Comparison of ENCODE assay signal across 8 cellular contexts in the genomic region with DNA sequence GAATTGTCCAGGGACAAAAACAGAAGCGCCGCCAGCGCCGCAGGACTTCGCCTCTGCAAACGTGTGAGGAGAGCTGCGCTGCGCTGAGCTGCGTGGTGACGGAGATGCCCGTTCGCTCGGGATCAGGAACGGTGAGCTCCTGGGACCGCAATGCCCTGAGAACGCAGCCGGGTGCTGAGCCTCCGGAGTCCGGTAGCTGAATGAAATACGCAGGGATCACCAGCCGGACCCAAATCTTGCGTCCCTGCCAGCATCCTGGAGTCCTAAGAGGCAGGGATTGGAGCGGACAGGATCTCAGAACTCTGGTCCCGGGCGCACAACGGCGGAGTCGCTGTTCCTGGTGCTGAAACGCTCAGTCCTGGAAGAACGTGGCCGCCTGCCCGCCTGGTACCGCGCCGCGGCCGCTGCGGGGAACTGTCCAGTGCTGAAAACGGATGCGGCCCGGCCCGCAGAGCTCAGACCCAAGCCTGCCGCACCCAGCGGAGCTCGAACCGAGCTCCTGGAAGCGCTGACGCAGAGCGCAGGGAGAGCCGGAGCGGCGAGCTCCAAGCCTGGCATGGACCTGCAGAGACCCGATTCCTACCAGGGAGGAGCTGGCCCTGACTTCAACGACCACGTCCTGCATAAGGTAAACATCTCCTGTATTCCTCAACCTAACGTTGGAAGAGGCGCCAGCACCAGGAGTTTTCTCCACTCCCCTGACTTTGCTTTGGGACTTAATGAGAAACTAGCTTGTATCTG. TPM values are rescaled to one million over a fixed set of nuclear protein-coding genes. Genes with fewer than 3 reads are reported as not detected.
DNase-seq lines count a peak whose midpoint lies in the region; ATAC-seq, FAIRE-seq and TF ChIP-seq lines count a peak whose summit lies in the region.
"Had no signal": no experiment of that assay in that cellular context is flagged by ENCODE, and none has a peak within 500 bp of the region (broad histone marks: within the 10 kb centered on the region; RNA-seq: fewer than 3 reads in every experiment).

No MANE protein-coding gene starts in this region.

- H3K36me3 ChIP-seq in kidney epithelial cell (ENCODE audit: control insufficient read depth, insufficient read depth, low read length): no peaks in the 10 kb centered on the region

- DNase-seq in HTR-8/SVneo (ENCODE audit: insufficient read length, low spot score) (peak; percentile 62), kidney epithelial cell (ENCODE audit: low read depth) (peak; percentile 1)
- peak; percentile 53 for DNase-seq in activated CD4-positive, alpha-beta T cell treated with anti-CD3 and anti-CD28 coated beads for 1 hour
- peak; percentile 42 to 46 for DNase-seq in central memory CD8-positive, alpha-beta T cell (ENCODE audit: low spot score in 2 of 2)
- DNase-seq in stimulated activated CD4-positive, alpha-beta T cell treated with anti-CD3 and anti-CD28 coated beads, Interleukin-2, amount 100 ng/mL, for 24 hours: peak; percentile 74 to 82

- peak; percentile 68 for ATAC-seq in central memory CD8-positive, alpha-beta T cell (replicated peaks; ENCODE audit: extremely low read depth, poor library complexity, severe bottlenecking)
- ATAC-seq in GM19324 (IDR thresholded peaks at IDR 0.05; ENCODE audit: low FRiP score, unreplicated experiment): no peak
- no peak for ATAC-seq in HG02885 (IDR thresholded peaks at IDR 0.05; ENCODE audit: poor library complexity, unreplicated experiment)

- H3K27me3 ChIP-seq in kidney epithelial cell (ENCODE audit: control insufficient read depth, insufficient read depth, low read length): peaks cover 6% of the 10 kb centered on the region

- TF ChIP-seq CTCF in kidney epithelial cell (IDR thresholded peaks at IDR 0.05; ENCODE audit: insufficient read depth, low read length, poor library complexity, severe bottlenecking): no peak

- peaks cover 4% of the 10 kb centered on the region for H3K36me3 Mint-ChIP-seq in central memory CD8-positive, alpha-beta T cell (ENCODE audit: insufficient read depth)

- H3K27ac Mint-ChIP-seq in central memory CD8-positive, alpha-beta T cell (ENCODE audit: low read depth): no peak overlapping the region

- H3K9me3 Mint-ChIP-seq in central memory CD8-positive, alpha-beta T cell: peaks cover 4% of the 10 kb centered on the region

- H3K4me3 Mint-ChIP-seq in central memory CD8-positive, alpha-beta T cell: no peak overlapping the region

- H3K27me3 Mint-ChIP-seq in central memory CD8-positive, alpha-beta T cell: peaks cover 82% of the 10 kb centered on the region

- peaks cover 10% of the 10 kb centered on the region for H3K4me1 Mint-ChIP-seq in central memory CD8-positive, alpha-beta T cell

- no peak overlapping the region for H3K4me3 ChIP-seq in kidney epithelial cell (ENCODE audit: low read depth, low read length)

- no peak for FAIRE-seq in HTR-8/SVneo (lab: Jason Lieb, UNC)
- FAIRE-seq: TTC549 had no signal

RNA-seq across cellular contexts. Expression of a gene that starts 41.5 kb away (rescaled TPM):
- total RNA-seq in kidney epithelial cell: not detected in 2 replicates

RNA-seq across cellular contexts. Expression of a gene that starts 47.7 kb away (rescaled TPM):
- not detected in 2 replicates for total RNA-seq in kidney epithelial cell

Comparison
In these comparisons a context has a peak if more than half of its experiments do, and no peak if none do; other contexts are left out.
1. DNase-seq: peak in every context shown above with its lines; median percentile 78 in stimulated activated CD4-positive, alpha-beta T cell treated with anti-CD3 and anti-CD28 coated beads, Interleukin-2, amount 100 ng/mL, for 24 hours; 62 in HTR-8/SVneo; 53 in activated CD4-positive, alpha-beta T cell treated with anti-CD3 and anti-CD28 coated beads for 1 hour; 44 in central memory CD8-positive, alpha-beta T cell; 1 in kidney epithelial cell.